Comparison of ENCODE assay signal across 25 cellular contexts in the genomic region with DNA sequence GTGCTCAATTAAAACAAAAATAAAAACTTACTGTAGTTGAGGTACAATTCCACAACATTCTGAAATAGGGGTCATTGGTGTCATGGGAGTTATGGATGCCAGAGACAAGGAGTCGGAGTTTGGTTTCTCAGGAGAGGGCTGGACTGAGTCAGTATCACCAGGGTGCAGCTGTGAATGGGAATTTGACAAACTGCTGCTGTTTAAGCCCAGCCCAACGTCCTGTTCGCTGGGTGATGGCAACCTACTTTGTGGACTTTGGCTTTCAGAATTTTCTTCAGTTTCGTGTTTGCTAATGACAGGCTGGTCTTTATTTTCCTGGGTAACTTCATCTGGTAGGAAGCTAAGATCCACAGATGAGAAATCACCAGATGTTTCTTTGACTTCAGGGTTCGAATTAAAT. TPM values are rescaled to one million over a fixed set of nuclear protein-coding genes. Genes with fewer than 3 reads are reported as not detected.
"Had no signal": no experiment of that assay in that cellular context is flagged by ENCODE, and none has a peak within 500 bp of the region (broad histone marks: within the 10 kb centered on the region; RNA-seq: fewer than 3 reads in every experiment).

No MANE protein-coding gene starts in this region.

- H3K9me3 Mint-ChIP-seq: natural killer cell; neural crest cell; stimulated activated effector memory CD8-positive, alpha-beta T cell treated with anti-CD3 and anti-CD28 coated beads, Interleukin-12 subunit alpha, Interleukin-12 subunit beta, amount 100 ng/mL, for 72 hours had no signal

- H3K27ac ChIP-seq: colonic mucosa, ovary, right atrium auricular region, suprapubic skin, tibial artery, upper lobe of left lung had no signal

- H3K27me3 ChIP-seq: colonic mucosa, ovary, upper lobe of left lung had no signal

- H3K36me3 Mint-ChIP-seq: natural killer cell; stimulated activated effector memory CD8-positive, alpha-beta T cell treated with anti-CD3 and anti-CD28 coated beads, Interleukin-12 subunit alpha, Interleukin-12 subunit beta, amount 100 ng/mL, for 72 hours had no signal

- H3K36me3 ChIP-seq: colonic mucosa, ovary, right atrium auricular region, suprapubic skin, tibial artery, upper lobe of left lung had no signal

- H3K4me3 Mint-ChIP-seq: natural killer cell; neural crest cell; stimulated activated effector memory CD8-positive, alpha-beta T cell treated with anti-CD3 and anti-CD28 coated beads, Interleukin-12 subunit alpha, Interleukin-12 subunit beta, amount 100 ng/mL, for 72 hours had no signal

- H3K9me3 ChIP-seq: colonic mucosa, ovary, right atrium auricular region, suprapubic skin, tibial artery, upper lobe of left lung had no signal

- ATAC-seq: natural killer cell; stimulated activated effector memory CD8-positive, alpha-beta T cell treated with anti-CD3 and anti-CD28 coated beads, Interleukin-12 subunit alpha, Interleukin-12 subunit beta, amount 100 ng/mL, for 72 hours; stimulated activated naive CD8-positive, alpha-beta T cell treated with anti-CD3 and anti-CD28 coated beads, Interleukin-15, Interleukin-2, amounts not matched to agents 100 U/mL and 50 U/mL, for 24 hours had no signal

- H3K4me1 Mint-ChIP-seq: neural crest cell had no signal

- H3K27ac Mint-ChIP-seq: natural killer cell; stimulated activated effector memory CD8-positive, alpha-beta T cell treated with anti-CD3 and anti-CD28 coated beads, Interleukin-12 subunit alpha, Interleukin-12 subunit beta, amount 100 ng/mL, for 72 hours had no signal

- H3K4me1 ChIP-seq: colonic mucosa, right atrium auricular region, suprapubic skin, tibial artery had no signal

- H3K4me3 ChIP-seq: colonic mucosa, ovary, right atrium auricular region, suprapubic skin, tibial artery, upper lobe of left lung had no signal

- DNase-seq: colonic mucosa; dermis blood vessel endothelial cell; erythroblast; foreskin melanocyte; head of caudate nucleus; hippocampal formation; mammary epithelial cell; natural killer cell; nucleus accumbens; ovary; stimulated activated CD4-positive, alpha-beta T cell treated with anti-CD3 and anti-CD28 coated beads, Interleukin-4, amount 100 ng/mL, for 1 hour; stimulated activated CD8-positive, alpha-beta memory T cell treated with anti-CD3 and anti-CD28 coated beads, Interleukin-4, amount 100 ng/mL, for 48 hours; stimulated activated naive CD8-positive, alpha-beta T cell treated with anti-CD3 and anti-CD28 coated beads, Interleukin-15, Interleukin-2, amounts not matched to agents 100 U/mL and 50 U/mL, for 24 hours; tibial artery; upper lobe of left lung had no signal

RNA-seq across cellular contexts. Expression of a gene that starts 3.9 kb away (rescaled TPM):
- total RNA-seq: cerebellum, dermis blood vessel endothelial cell, kidney epithelial cell, liver, mammary epithelial cell, mucosa of gallbladder, myocyte, natural killer cell, neural crest cell, ovary, posterior vena cava, right atrium auricular region, suprapubic skin, upper lobe of left lung had no signal
- polyA plus RNA-seq: liver, mammary epithelial cell had no signal
